ENCODE assay signal across 7 cellular contexts in genomic region chr13:76886005-76886291, GRCh38. TPM values are rescaled to one million over a fixed set of nuclear protein-coding genes. Genes with fewer than 3 reads are reported as not detected.
DNase-seq lines count a peak whose midpoint lies in the region; ATAC-seq, FAIRE-seq and TF ChIP-seq lines count a peak whose summit lies in the region.

No MANE protein-coding gene starts in this region.

- intact Hi-C loops in endothelial cell of umbilical vein (cut with micrococcal nuclease): loop anchor here (1.0 to 5.0 kb wide), 6 partner anchors 17 to 1009 kb away; no protein-coding TSS in a partner anchor

- H3K4me1 ChIP-seq in NT2/D1 (ENCODE audit: insufficient read depth, insufficient read length): no peaks in the 10 kb centered on the region
- H3K4me1 ChIP-seq in endothelial cell of umbilical vein (ENCODE audit: control insufficient read depth, extremely low read depth, insufficient read depth, low read length): peaks cover 26% of the 10 kb centered on the region
- H3K4me1 ChIP-seq in parathyroid adenoma: peaks cover 4% of the 10 kb centered on the region

- peak overlapping the region; percentile 70 for H3K4me3 ChIP-seq in NT2/D1 (ENCODE audit: insufficient read length, low read depth)
- H3K4me3 ChIP-seq in endothelial cell of umbilical vein (replicated peaks in 1 of 3; ENCODE audit: insufficient read depth in 1 of 3, low read depth in 1 of 3, low read length in 3 of 3): peak overlapping the region; percentile 91 to 98 (median 95)
- H3K4me3 ChIP-seq in parathyroid adenoma (ENCODE audit: low read depth, low read length): peak overlapping the region; percentile 58

- DNase-seq in NT2/D1 (ENCODE audit: low read depth, low spot score) (no peak), endothelial cell of umbilical vein (ENCODE audit: low read depth, low spot score) (no peak), Ammon's horn (ENCODE audit: low spot score) (no peak)
- no peak for DNase-seq in activated effector memory CD4-positive, alpha-beta T cell treated with anti-CD3 and anti-CD28 coated beads, Interleukin-2, amount 50 U/mL, for 16 hours

- dilution Hi-C loops in endothelial cell of umbilical vein (cut with MboI; ENCODE audit: extremely low pct_ligation_motif_present, low sequenced_read_pairs): no loop called here

- no TSS peak for BruUV-seq in endothelial cell of umbilical vein (replicated peaks; lab: Mats Ljungman, UMichigan)

- no peak for TF ChIP-seq POLR2A in endothelial cell of umbilical vein (IDR thresholded peaks at IDR 0.05; ENCODE audit: low read depth, low read length)

- H3K27ac ChIP-seq in endothelial cell of umbilical vein (ENCODE audit: insufficient read depth, low read depth, low read length) (peak overlapping the region; percentile 84), parathyroid adenoma (peak overlapping the region; percentile 77)

- peaks cover 24% of the 10 kb centered on the region for H3K27me3 ChIP-seq in NT2/D1 (ENCODE audit: insufficient read depth, insufficient read length)
- H3K27me3 ChIP-seq in endothelial cell of umbilical vein (ENCODE audit: control insufficient read depth in 2 of 2, insufficient read depth in 2 of 2, low read length in 2 of 2): no peaks in the 10 kb centered on the region
- H3K27me3 ChIP-seq in parathyroid adenoma (ENCODE audit: control insufficient read depth, insufficient read depth, low read length): no peaks in the 10 kb centered on the region

- POLR2A ChIA-PET in endothelial cell of umbilical vein (lab: Charles Lee): interaction anchor here (0.8 to 2.6 kb wide), 8 partner anchors 18 to 460 kb away, joined by 3 to 11 read pairs (median 4); no protein-coding TSS in a partner anchor

- no peak for TF ChIP-seq CTCF in endothelial cell of umbilical vein (IDR thresholded peaks at IDR 0.05; ENCODE audit: extremely low read depth in 1 of 2, insufficient read depth in 1 of 2, low read depth in 1 of 2, low read length in 2 of 2)
- no peak for TF ChIP-seq CTCF in parathyroid adenoma (IDR thresholded peaks at IDR 0.05)

- ATAC-seq in GM21528 (IDR thresholded peaks at IDR 0.05; ENCODE audit: low FRiP score, unreplicated experiment) (peak; percentile 36), GM18519 (IDR thresholded peaks at IDR 0.05; ENCODE audit: low FRiP score, unreplicated experiment) (no peak)

- H2AFZ ChIP-seq in endothelial cell of umbilical vein (ENCODE audit: low read depth, low read length): peak overlapping the region; percentile 72
- peak overlapping the region; percentile 92 for H2AFZ ChIP-seq in parathyroid adenoma

- FAIRE-seq in endothelial cell of umbilical vein (lab: Jason Lieb, UNC): no peak

- H3K79me2 ChIP-seq in endothelial cell of umbilical vein (ENCODE audit: control insufficient read depth, insufficient read depth, low read length) (peaks cover 43% of the 10 kb centered on the region), parathyroid adenoma (no peaks in the 10 kb centered on the region)

- H3K36me3 ChIP-seq in NT2/D1 (ENCODE audit: insufficient read depth, insufficient read length, low read length) (peaks cover 3% of the 10 kb centered on the region), endothelial cell of umbilical vein (ENCODE audit: control insufficient read depth in 2 of 2, extremely low read depth in 1 of 2, insufficient read depth in 2 of 2, low read length in 2 of 2) (no peaks in the 10 kb centered on the region), parathyroid adenoma (ENCODE audit: control insufficient read depth, insufficient read depth, low read length) (no peaks in the 10 kb centered on the region)

- CTCF ChIA-PET in endothelial cell of umbilical vein (lab: Charles Lee): interaction anchor here (0.6 to 6.3 kb wide), 26 partner anchors 11 to 1404 kb away, joined by 3 to 156 read pairs (median 6); partner anchors contain the start of genes CLN5 and TBC1D4

- no peaks in the 10 kb centered on the region for H4K20me1 ChIP-seq in endothelial cell of umbilical vein (replicated peaks; ENCODE audit: control insufficient read depth, extremely low read depth, insufficient read depth, low read length)

- H3K9me1 ChIP-seq in endothelial cell of umbilical vein (replicated peaks; ENCODE audit: control insufficient read depth, extremely low read depth, insufficient read depth, low read length): no peaks in the 10 kb centered on the region

- no peaks in the 10 kb centered on the region for H3K9me3 ChIP-seq in NT2/D1 (ENCODE audit: insufficient read depth, low read length)
- no peaks in the 10 kb centered on the region for H3K9me3 ChIP-seq in endothelial cell of umbilical vein (replicated peaks; ENCODE audit: control insufficient read depth, insufficient read depth, low read length)
- no peaks in the 10 kb centered on the region for H3K9me3 ChIP-seq in parathyroid adenoma (ENCODE audit: control insufficient read depth, low read length)

- H3K9ac ChIP-seq in NT2/D1 (ENCODE audit: insufficient read length, low read depth) (peak overlapping the region; percentile 85), endothelial cell of umbilical vein (replicated peaks; ENCODE audit: extremely low read depth, insufficient read depth, low read length) (peak overlapping the region; percentile 90), parathyroid adenoma (no peak overlapping the region)

- H3K4me2 ChIP-seq in endothelial cell of umbilical vein (ENCODE audit: insufficient read depth, low read length) (peak overlapping the region; percentile 97), parathyroid adenoma (ENCODE audit: low read length) (peak overlapping the region; percentile 86)

TF ChIP-seq in endothelial cell of umbilical vein, 7 proteins besides CTCF, POLR2A, EP300 and RAD21:
- TF ChIP-seq POLR2AphosphoS5 (IDR thresholded peaks at IDR 0.05; ENCODE audit: insufficient read depth, low read depth, low read length) (no peak), FOS (IDR thresholded peaks at IDR 0.05; ENCODE audit: borderline replicate concordance, insufficient read depth, low read length) (no peak), MYC (IDR thresholded peaks at IDR 0.05; ENCODE audit: low read depth, low read length) (no peak), EZH2 (IDR thresholded peaks at IDR 0.05; ENCODE audit: borderline replicate concordance, low read depth, low read length, severe bottlenecking) (no peak), GATA2 (IDR thresholded peaks at IDR 0.05; ENCODE audit: insufficient read depth, insufficient read length, low read depth, low read length) (no peak), MAX (IDR thresholded peaks at IDR 0.05; ENCODE audit: insufficient read depth, insufficient read length) (no peak), JUN (IDR thresholded peaks at IDR 0.05; ENCODE audit: borderline replicate concordance, insufficient read depth, insufficient read length, low read depth) (no peak)

RNA-seq across cellular contexts. Expression of gene KCTD12, which starts 0.3 kb away (rescaled TPM):
- 90.8 and 116 TPM in 2 replicates for total RNA-seq in endothelial cell of umbilical vein
- polyA plus RNA-seq in endothelial cell of umbilical vein: 86.0 and 95.9 TPM in 2 replicates
- polyA plus RNA-seq in endothelial cell of umbilical vein (2011; cell fraction: cytosol; rRNA removed): 58.5 and 63.3 TPM in 2 replicates
- 60.6 and 85.1 TPM in 2 replicates for polyA plus RNA-seq in endothelial cell of umbilical vein (2011; cell fraction: nucleus; rRNA removed)
- 116 and 132 TPM in 2 replicates for polyA plus RNA-seq in endothelial cell of umbilical vein (2012)
- polyA minus RNA-seq in endothelial cell of umbilical vein: 125 and 139 TPM in 2 replicates
- not detected for polyA minus RNA-seq in endothelial cell of umbilical vein (2011; cell fraction: cytosol; rRNA and poly(A)+ RNA removed)
- polyA minus RNA-seq in endothelial cell of umbilical vein (2011; cell fraction: nucleus; rRNA and poly(A)+ RNA removed): 93.3 and 102 TPM in 2 replicates
